ENCODE assay signal across 8 cellular contexts in genomic region chr18:7116001-7116831, GRCh38. TPM values are rescaled to one million over a fixed set of nuclear protein-coding genes. Genes with fewer than 3 reads are reported as not detected.
DNase-seq lines count a peak whose midpoint lies in the region; ATAC-seq and TF ChIP-seq lines count a peak whose summit lies in the region.

No MANE protein-coding gene starts in this region.

- no peak for TF ChIP-seq CTCF in left ventricle myocardium inferior (IDR thresholded peaks at IDR 0.05; ENCODE audit: borderline replicate concordance)
- no peak for TF ChIP-seq CTCF in mammary epithelial cell (conservative IDR thresholded peaks at IDR 0.05 in 1 of 2, IDR thresholded peaks at IDR 0.05 in 1 of 2; ENCODE audit: extremely low read depth in 1 of 2, insufficient read depth in 1 of 2, low read depth in 1 of 2, low read length in 2 of 2)
- TF ChIP-seq CTCF in vagina (IDR thresholded peaks at IDR 0.05) = no peak

- no peak overlapping the region for H3K27ac Mint-ChIP-seq in stimulated activated effector memory CD8-positive, alpha-beta T cell treated with anti-CD3 and anti-CD28 coated beads, Interleukin-12 subunit alpha, Interleukin-12 subunit beta, amount 100 ng/mL, for 72 hours

- H3K4me2 ChIP-seq in mammary epithelial cell (ENCODE audit: insufficient read depth, low read depth, low read length) (peak overlapping the region; percentile 72), mesenchymal stem cell (ENCODE audit: low read length, poor library complexity, severe bottlenecking) (peak overlapping the region; percentile 98)

- H3K79me2 ChIP-seq in mammary epithelial cell (ENCODE audit: insufficient read depth, low read length) = peaks cover 35% of the 10 kb centered on the region

- H3K4me1 Mint-ChIP-seq in activated T-cell treated with anti-CD3 and anti-CD28 coated beads, Interleukin-2, amount 50 U/mL, for 4 hours (ENCODE audit: low read depth) = peaks cover 7% of the 10 kb centered on the region
- H3K4me1 Mint-ChIP-seq in stimulated activated effector memory CD8-positive, alpha-beta T cell treated with anti-CD3 and anti-CD28 coated beads, Interleukin-12 subunit alpha, Interleukin-12 subunit beta, amount 100 ng/mL, for 72 hours = no peaks in the 10 kb centered on the region

- H3K4me3 ChIP-seq in left ventricle myocardium inferior = peak overlapping the region; percentile 64
- peak overlapping the region; percentile 74 to 92 (median 83) for H3K4me3 ChIP-seq in mammary epithelial cell (replicated peaks in 1 of 3; ENCODE audit: insufficient read depth in 1 of 3, low read depth in 2 of 3, low read length in 3 of 3)
- peak overlapping the region in 1 of 2 experiments; percentile 83 for H3K4me3 ChIP-seq in mesenchymal stem cell (ENCODE audit: insufficient read depth in 1 of 2, low read depth in 1 of 2, low read length in 2 of 2)
- H3K4me3 ChIP-seq in vagina = peak overlapping the region; percentile 43 to 45

- H3K27me3 Mint-ChIP-seq in activated T-cell treated with anti-CD3 and anti-CD28 coated beads, Interleukin-2, amount 50 U/mL, for 4 hours (ENCODE audit: low read depth) = peaks cover 30% of the 10 kb centered on the region

- intact Hi-C loops in left ventricle myocardium inferior (cut with micrococcal nuclease) (no loop called here), cardiac septum (cut with DNase I) (no loop called here), mammary epithelial cell (cut with micrococcal nuclease) (loop anchor here (2.0 to 5.0 kb wide), 2 partner anchors 31 to 46 kb away; no protein-coding TSS in a partner anchor), vagina (cut with DNase I) (no loop called here)

- H3K36me3 ChIP-seq in left ventricle myocardium inferior = no peaks in the 10 kb centered on the region
- no peaks in the 10 kb centered on the region for H3K36me3 ChIP-seq in mammary epithelial cell (ENCODE audit: insufficient read depth, low read length)
- H3K36me3 ChIP-seq in mesenchymal stem cell (ENCODE audit: control insufficient read depth in 1 of 2, insufficient read depth in 2 of 2, low read depth in 1 of 2, low read length in 2 of 2) = no peaks in the 10 kb centered on the region
- no peaks in the 10 kb centered on the region for H3K36me3 ChIP-seq in vagina

- H2AFZ ChIP-seq in mammary epithelial cell (ENCODE audit: low read depth, low read length) = peak overlapping the region; percentile 59
- H2AFZ ChIP-seq in mesenchymal stem cell (ENCODE audit: low read depth, low read length) = no peak overlapping the region

- DNase-seq in left ventricle myocardium inferior = no peak
- DNase-seq in cardiac septum (ENCODE audit: low spot score) = no peak
- DNase-seq in mammary epithelial cell = peak; percentile 48
- DNase-seq in mesenchymal stem cell = peak; percentile 2
- DNase-seq in vagina (ENCODE audit: extremely low spot score in 2 of 2) = no peak
- no peak for DNase-seq in activated T-cell treated with anti-CD3 and anti-CD28 coated beads, Interleukin-2, amount 50 U/mL, for 4 hours
- DNase-seq in stimulated activated effector memory CD8-positive, alpha-beta T cell treated with anti-CD3 and anti-CD28 coated beads, Interleukin-12 subunit alpha, Interleukin-12 subunit beta, amount 100 ng/mL, for 72 hours (ENCODE audit: low spot score in 2 of 2) = no peak

- no peak for TF ChIP-seq POLR2A in vagina (IDR thresholded peaks at IDR 0.05)

- no peak overlapping the region for H3K4ac ChIP-seq in mesenchymal stem cell (ENCODE audit: low read depth in 1 of 2, low read length in 2 of 2)

- H3K14ac ChIP-seq in mesenchymal stem cell (ENCODE audit: low read length in 2 of 2) = no peak overlapping the region

- H3K4me3 Mint-ChIP-seq in activated T-cell treated with anti-CD3 and anti-CD28 coated beads, Interleukin-2, amount 50 U/mL, for 4 hours = no peak overlapping the region
- H3K4me3 Mint-ChIP-seq in stimulated activated effector memory CD8-positive, alpha-beta T cell treated with anti-CD3 and anti-CD28 coated beads, Interleukin-12 subunit alpha, Interleukin-12 subunit beta, amount 100 ng/mL, for 72 hours = no peak overlapping the region

- no peak overlapping the region for H2BK12ac ChIP-seq in mesenchymal stem cell (ENCODE audit: low read length in 2 of 2)

- H4K91ac ChIP-seq in mesenchymal stem cell (ENCODE audit: low read length) = no peak overlapping the region

- H3K79me1 ChIP-seq in mesenchymal stem cell (replicated peaks; ENCODE audit: low read length, poor library complexity, severe bottlenecking) = no peaks in the 10 kb centered on the region

- CTCF ChIA-PET in mammary epithelial cell (lab: Charles Lee; ENCODE audit: low non-redundant PET) = no interaction called here

- 7% methylated on average over 23 of the region's 25 CpGs for WGBS in mammary epithelial cell (ENCODE audit: low coverage, missing lambda C conversion rate)
- 26% methylated on average over 19 of the region's 25 CpGs for WGBS in mesenchymal stem cell

- H3K9me3 ChIP-seq in left ventricle myocardium inferior (replicated peaks) (peaks cover 6% of the 10 kb centered on the region), mammary epithelial cell (replicated peaks; ENCODE audit: insufficient read depth, low read length) (no peaks in the 10 kb centered on the region), mesenchymal stem cell (ENCODE audit: control insufficient read depth, low read length) (no peaks in the 10 kb centered on the region), vagina (no peaks in the 10 kb centered on the region)

- H3K36me3 Mint-ChIP-seq in activated T-cell treated with anti-CD3 and anti-CD28 coated beads, Interleukin-2, amount 50 U/mL, for 4 hours (ENCODE audit: insufficient read depth) = no peaks in the 10 kb centered on the region
- H3K36me3 Mint-ChIP-seq in stimulated activated effector memory CD8-positive, alpha-beta T cell treated with anti-CD3 and anti-CD28 coated beads, Interleukin-12 subunit alpha, Interleukin-12 subunit beta, amount 100 ng/mL, for 72 hours = no peaks in the 10 kb centered on the region

- in situ Hi-C loops in mammary epithelial cell (cut with MboI; ENCODE audit: low sequenced_read_pairs in 2 of 2) = no loop called here

- dilution Hi-C loops in mammary epithelial cell (cut with HindIII; ENCODE audit: low sequenced_read_pairs) = no loop called here

- H3K27ac ChIP-seq in left ventricle myocardium inferior (replicated peaks) (no peak overlapping the region), mammary epithelial cell (ENCODE audit: insufficient read depth, low read depth, low read length) (no peak overlapping the region), mesenchymal stem cell (ENCODE audit: low read length, poor library complexity, severe bottlenecking) (no peak overlapping the region), vagina (no peak overlapping the region)

- no peak overlapping the region for H2BK15ac ChIP-seq in mesenchymal stem cell (ENCODE audit: low read depth, poor library complexity, severe bottlenecking)

- ATAC-seq in activated T-cell treated with anti-CD3 and anti-CD28 coated beads, Interleukin-2, amount 50 U/mL, for 4 hours = no peak
- ATAC-seq in GM18511 (IDR thresholded peaks at IDR 0.05; ENCODE audit: unreplicated experiment) = no peak
- no peak for ATAC-seq in stimulated activated effector memory CD8-positive, alpha-beta T cell treated with anti-CD3 and anti-CD28 coated beads, Interleukin-12 subunit alpha, Interleukin-12 subunit beta, amount 100 ng/mL, for 72 hours

- H2BK120ac ChIP-seq in mesenchymal stem cell (ENCODE audit: low read depth, low read length) = no peak overlapping the region

- H3K18ac ChIP-seq in mesenchymal stem cell (ENCODE audit: low read depth in 1 of 2, low read length in 2 of 2) = no peak overlapping the region

- no peaks in the 10 kb centered on the region for H4K20me1 ChIP-seq in mammary epithelial cell (ENCODE audit: insufficient read depth, low read length)

- peak overlapping the region; percentile 61 for H3K9ac ChIP-seq in mammary epithelial cell (ENCODE audit: insufficient read depth, low read length)
- peak overlapping the region; percentile 75 for H3K9ac ChIP-seq in mesenchymal stem cell (ENCODE audit: low read length)

- H2AK5ac ChIP-seq in mesenchymal stem cell (ENCODE audit: low read length, severe bottlenecking) = no peak overlapping the region

- no TSS peak for BruUV-seq in mammary epithelial cell (replicated peaks; lab: Mats Ljungman, UMichigan)

- H3K9me3 Mint-ChIP-seq in activated T-cell treated with anti-CD3 and anti-CD28 coated beads, Interleukin-2, amount 50 U/mL, for 4 hours = peaks cover 4% of the 10 kb centered on the region
- peaks cover 10% of the 10 kb centered on the region for H3K9me3 Mint-ChIP-seq in stimulated activated effector memory CD8-positive, alpha-beta T cell treated with anti-CD3 and anti-CD28 coated beads, Interleukin-12 subunit alpha, Interleukin-12 subunit beta, amount 100 ng/mL, for 72 hours

- no peak overlapping the region for H2BK5ac ChIP-seq in mesenchymal stem cell (ENCODE audit: low read depth, low read length, poor library complexity, severe bottlenecking)

- H3K4me1 ChIP-seq in left ventricle myocardium inferior (peaks cover 23% of the 10 kb centered on the region), mammary epithelial cell (ENCODE audit: insufficient read depth, low read length) (peaks cover 11% of the 10 kb centered on the region), mesenchymal stem cell (ENCODE audit: control insufficient read depth, insufficient read depth, low read depth, low read length) (peaks cover 22% of the 10 kb centered on the region), vagina (peaks cover 23% of the 10 kb centered on the region)

- no peak overlapping the region for H3K23ac ChIP-seq in mesenchymal stem cell (ENCODE audit: low read length in 2 of 2)

- H4K8ac ChIP-seq in mesenchymal stem cell (ENCODE audit: low read length) = no peak overlapping the region

- H3K27me3 ChIP-seq in left ventricle myocardium inferior (ENCODE audit: low read depth) (peaks cover 100% of the 10 kb centered on the region), mammary epithelial cell (ENCODE audit: insufficient read depth, low read length) (no peaks in the 10 kb centered on the region), mesenchymal stem cell (ENCODE audit: control insufficient read depth in 1 of 2, insufficient read depth in 1 of 2, low read length in 2 of 2) (peaks cover 15 to 23% of the 10 kb centered on the region in 2 experiments), vagina (no peaks in the 10 kb centered on the region)

RNA-seq across cellular contexts. Expression of gene LAMA1, which starts 1.4 kb away (rescaled TPM):
- not detected for total RNA-seq in left ventricle myocardium inferior
- total RNA-seq in cardiac septum = 0.40 TPM
- total RNA-seq in mammary epithelial cell = 100 to 1,000 TPM in 1 of 2 donors, 10 to 100 TPM in 1; 48.4 to 104 TPM
- polyA plus RNA-seq in mammary epithelial cell = 24.9 TPM
- polyA minus RNA-seq in mammary epithelial cell = 79.6 TPM
- polyA plus RNA-seq in mesenchymal stem cell (2013, experiment 1 of 2) = 0.40 TPM
- polyA plus RNA-seq in mesenchymal stem cell (2013, experiment 2 of 2) = 0.14 TPM
- 1.5 TPM for total RNA-seq in vagina
- under 1 TPM; 0.05 to 0.08 (median 0.05) TPM for total RNA-seq in activated T-cell treated with anti-CD3 and anti-CD28 coated beads, Interleukin-2, amount 50 U/mL, for 4 hours

Comparison
In these comparisons a context has a peak if more than half of its experiments do, and no peak if none do; other contexts are left out.
1. DNase-seq: peak in mammary epithelial cell (single experiment) and mesenchymal stem cell (single experiment); none in left ventricle myocardium inferior (single experiment), cardiac septum (single experiment), vagina (0 of 2), activated T-cell treated with anti-CD3 and anti-CD28 coated beads, Interleukin-2, amount 50 U/mL, for 4 hours (single experiment) and stimulated activated effector memory CD8-positive, alpha-beta T cell treated with anti-CD3 and anti-CD28 coated beads, Interleukin-12 subunit alpha, Interleukin-12 subunit beta, amount 100 ng/mL, for 72 hours (0 of 2).
2. RNA of gene LAMA1, which starts 1.4 kb away (total RNA-seq): 48.4 to 104 TPM in mammary epithelial cell; 1.5 TPM in vagina (single experiment), 0.40 TPM in cardiac septum (single experiment), 0.05 to 0.08 TPM in activated T-cell treated with anti-CD3 and anti-CD28 coated beads, Interleukin-2, amount 50 U/mL, for 4 hours and not detected in left ventricle myocardium inferior (single experiment); every median in the first group is over 10 times any median in the second.